Comparison of ENCODE assay signal across 8 cellular contexts in genomic region chr14:73785834-73786631, GRCh38.
DNase-seq lines count a peak whose midpoint lies in the region; ATAC-seq and TF ChIP-seq lines count a peak whose summit lies in the region.

No MANE protein-coding gene starts in this region.

- no peaks in the 10 kb centered on the region for H3K27me3 ChIP-seq in BLaER1

- H3K36me3 Mint-ChIP-seq in activated CD8-positive, alpha-beta memory T cell treated with anti-CD3 and anti-CD28 coated beads, Interleukin-2, amount 10 ng/mL, durations not matched to agents 7 days and 5 days, result peaks cover 11% of the 10 kb centered on the region
- peaks cover 7% of the 10 kb centered on the region for H3K36me3 Mint-ChIP-seq in endothelial cell (ENCODE audit: low read depth, unreplicated experiment)
- H3K36me3 Mint-ChIP-seq in stimulated activated naive B cell treated with anti-CD40 and anti-IgM and Interleukin-4, amounts not matched to agents 10 μg/mL and 1 μg/mL and 100 μg/mL, for 72 hours, result peaks cover 0 to 4% of the 10 kb centered on the region in 2 donors

- peak overlapping the region; percentile 92 for H3K4me3 ChIP-seq in BLaER1

- peak overlapping the region; percentile 95 for H3K27ac Mint-ChIP-seq in activated CD8-positive, alpha-beta memory T cell treated with anti-CD3 and anti-CD28 coated beads, Interleukin-2, amount 10 ng/mL, durations not matched to agents 7 days and 5 days
- H3K27ac Mint-ChIP-seq in endothelial cell (ENCODE audit: unreplicated experiment), result peak overlapping the region; percentile 96
- H3K27ac Mint-ChIP-seq in stimulated activated naive B cell treated with anti-CD40 and anti-IgM and Interleukin-4, amounts not matched to agents 10 μg/mL and 1 μg/mL and 100 μg/mL, for 72 hours, result peak overlapping the region; percentile 91

- H3K36me3 ChIP-seq in BLaER1, result peaks cover 14% of the 10 kb centered on the region

- no peak for TF ChIP-seq CTCF in endothelial cell (IDR thresholded peaks at IDR 0.05; ENCODE audit: unreplicated experiment)

- no peaks in the 10 kb centered on the region for H3K9me3 Mint-ChIP-seq in activated CD8-positive, alpha-beta memory T cell treated with anti-CD3 and anti-CD28 coated beads, Interleukin-2, amount 10 ng/mL, durations not matched to agents 7 days and 5 days (ENCODE audit: low read depth)
- H3K9me3 Mint-ChIP-seq in endothelial cell (ENCODE audit: unreplicated experiment), result no peaks in the 10 kb centered on the region
- no peaks in the 10 kb centered on the region for H3K9me3 Mint-ChIP-seq in stimulated activated naive B cell treated with anti-CD40 and anti-IgM and Interleukin-4, amounts not matched to agents 10 μg/mL and 1 μg/mL and 100 μg/mL, for 72 hours

- CTCF ChIA-PET in activated CD8-positive, alpha-beta memory T cell treated with anti-CD3 and anti-CD28 coated beads, Interleukin-2, amount 10 ng/mL, durations not matched to agents 7 days and 5 days (lab: Charles Lee), result interaction anchor here (0.6 to 6.7 kb wide), 19 partner anchors 8 to 194 kb away, joined by 3 to 97 read pairs (median 10); partner anchors contain the start of gene ACOT4

- H3K4me1 ChIP-seq in BLaER1, result peaks cover 74% of the 10 kb centered on the region

- H3K27ac ChIP-seq in BLaER1, result peak overlapping the region; percentile 99

- H3K27me3 Mint-ChIP-seq in activated CD8-positive, alpha-beta memory T cell treated with anti-CD3 and anti-CD28 coated beads, Interleukin-2, amount 10 ng/mL, durations not matched to agents 7 days and 5 days, result no peaks in the 10 kb centered on the region
- H3K27me3 Mint-ChIP-seq in endothelial cell (ENCODE audit: unreplicated experiment), result peaks cover 13% of the 10 kb centered on the region
- no peaks in the 10 kb centered on the region for H3K27me3 Mint-ChIP-seq in stimulated activated naive B cell treated with anti-CD40 and anti-IgM and Interleukin-4, amounts not matched to agents 10 μg/mL and 1 μg/mL and 100 μg/mL, for 72 hours

- peaks cover 41% of the 10 kb centered on the region for H4K20me1 ChIP-seq in BLaER1

- ATAC-seq in GM21717 (IDR thresholded peaks at IDR 0.05; ENCODE audit: unreplicated experiment), result peak; percentile 2
- ATAC-seq in activated CD8-positive, alpha-beta memory T cell treated with anti-CD3 and anti-CD28 coated beads, Interleukin-2, amount 10 ng/mL, durations not matched to agents 7 days and 5 days, result peak; percentile 67
- peak; percentile 61 to 63 for ATAC-seq in stimulated activated naive B cell treated with anti-CD40 and anti-IgM and Interleukin-4, amounts not matched to agents 10 μg/mL and 1 μg/mL and 100 μg/mL, for 72 hours (replicated peaks)
- no peak for ATAC-seq in GM21737 (IDR thresholded peaks at IDR 0.05; ENCODE audit: unreplicated experiment)

- peak; percentile 53 for DNase-seq in NCI-H748 treated with DMSO at 0.1 percent for 48 hours (lab: John Stamatoyannopoulos, UW)
- peak; percentile 88 for DNase-seq in activated CD8-positive, alpha-beta memory T cell treated with anti-CD3 and anti-CD28 coated beads, Interleukin-2, amount 10 ng/mL, durations not matched to agents 7 days and 5 days
- DNase-seq in endothelial cell (ENCODE audit: low spot score), result peak; percentile 69
- peak; percentile 63 for DNase-seq in midbrain (lab: John Stamatoyannopoulos, UW)
- DNase-seq in stimulated activated naive B cell treated with anti-CD40 and anti-IgM and Interleukin-4, amounts not matched to agents 10 μg/mL and 1 μg/mL and 100 μg/mL, for 72 hours, result peak; percentile 55

- H3K4me2 ChIP-seq in BLaER1, result peak overlapping the region; percentile 92

- peak overlapping the region; percentile 97 for H3K9ac ChIP-seq in BLaER1

- no peaks in the 10 kb centered on the region for H3K9me3 ChIP-seq in BLaER1

- peak overlapping the region; percentile 85 for H3K4me3 Mint-ChIP-seq in activated CD8-positive, alpha-beta memory T cell treated with anti-CD3 and anti-CD28 coated beads, Interleukin-2, amount 10 ng/mL, durations not matched to agents 7 days and 5 days
- peak overlapping the region; percentile 95 for H3K4me3 Mint-ChIP-seq in endothelial cell (ENCODE audit: unreplicated experiment)
- H3K4me3 Mint-ChIP-seq in stimulated activated naive B cell treated with anti-CD40 and anti-IgM and Interleukin-4, amounts not matched to agents 10 μg/mL and 1 μg/mL and 100 μg/mL, for 72 hours, result peak overlapping the region; percentile 89 to 91

- H3K4me1 Mint-ChIP-seq in activated CD8-positive, alpha-beta memory T cell treated with anti-CD3 and anti-CD28 coated beads, Interleukin-2, amount 10 ng/mL, durations not matched to agents 7 days and 5 days, result peaks cover 56% of the 10 kb centered on the region
- peaks cover 46% of the 10 kb centered on the region for H3K4me1 Mint-ChIP-seq in endothelial cell (ENCODE audit: unreplicated experiment)
- peaks cover 42 to 71% of the 10 kb centered on the region in 2 donors for H3K4me1 Mint-ChIP-seq in stimulated activated naive B cell treated with anti-CD40 and anti-IgM and Interleukin-4, amounts not matched to agents 10 μg/mL and 1 μg/mL and 100 μg/mL, for 72 hours
